Comparison of ENCODE assay signal across 8 cellular contexts in genomic region chr19:58474291-58474996, GRCh38. TPM values are rescaled to one million over a fixed set of nuclear protein-coding genes. Genes with fewer than 3 reads are reported as not detected.
DNase-seq lines count a peak whose midpoint lies in the region; ATAC-seq and TF ChIP-seq lines count a peak whose summit lies in the region.

No MANE protein-coding gene starts in this region.

- POLR2A ChIA-PET in naive thymus-derived CD8-positive, alpha-beta T cell (lab: Charles Lee), result interaction anchor here (1.1 to 2.4 kb wide), 4 partner anchors 8 to 88 kb away, joined by 3 to 6 read pairs (median 5); partner anchors contain the start of genes CHMP2A, ZNF324 and ZNF584

- H3K27ac ChIP-seq in BLaER1 treated with 17β-estradiol and CSF1 and Interleukin-3, amounts not matched to agents 10 nM and 100 nM, result peak overlapping the region in 10 of 11 experiments; percentile 75 to 87 (median 83); a peak in 15 of 22 replicates
- H3K27ac ChIP-seq in KMS-11 (no peak overlapping the region), esophagus squamous epithelium (no peak overlapping the region)

- no peaks in the 10 kb centered on the region for H3K27me3 Mint-ChIP-seq in naive thymus-derived CD8-positive, alpha-beta T cell

- H3K36me3 ChIP-seq in BLaER1 treated with 17β-estradiol and CSF1 and Interleukin-3, amounts not matched to agents 10 nM and 100 nM, result peaks cover 32 to 52% (median 40%) of the 10 kb centered on the region in 11 experiments
- H3K36me3 ChIP-seq in KMS-11 (ENCODE audit: insufficient read depth) (peaks cover 5% of the 10 kb centered on the region; the same call in 1 of the 2 replicates), esophagus squamous epithelium (peaks cover 18 to 64% (median 19%) of the 10 kb centered on the region in 3 donors)

- peak overlapping the region in 9 of 10 donors; percentile 77 to 100 (median 99) for H3K27ac Mint-ChIP-seq in naive thymus-derived CD8-positive, alpha-beta T cell

- H3K27me3 ChIP-seq in BLaER1 treated with 17β-estradiol and CSF1 and Interleukin-3, amounts not matched to agents 10 nM and 100 nM, result no peaks in the 10 kb centered on the region
- H3K27me3 ChIP-seq in KMS-11 (ENCODE audit: insufficient read depth, low read depth) (no peaks in the 10 kb centered on the region), esophagus squamous epithelium (no peaks in the 10 kb centered on the region)

- H3K4me3 Mint-ChIP-seq in naive thymus-derived CD8-positive, alpha-beta T cell, result peak overlapping the region in 9 of 10 donors; percentile 25 to 98 (median 64)

- H2AFZ ChIP-seq in KMS-11 (ENCODE audit: low read depth), result no peak overlapping the region

- H3K9me3 ChIP-seq in BLaER1 treated with 17β-estradiol and CSF1 and Interleukin-3, amounts not matched to agents 10 nM and 100 nM (replicated peaks in 1 of 11), result no peaks in the 10 kb centered on the region
- H3K9me3 ChIP-seq in esophagus squamous epithelium, result no peaks in the 10 kb centered on the region

- peak; percentile 86 for DNase-seq in astrocyte of the hippocampus (ENCODE audit: low read depth, low spot score)
- no peak for DNase-seq in naive thymus-derived CD8-positive, alpha-beta T cell
- no peak for DNase-seq in esophagus squamous epithelium (lab: John Stamatoyannopoulos, UW)
- no peak for DNase-seq in NK-92 (lab: John Stamatoyannopoulos, UW; ENCODE audit: unreplicated experiment)
- no peak for DNase-seq in NCI-H345 (lab: John Stamatoyannopoulos, UW)

- H3K4me1 Mint-ChIP-seq in naive thymus-derived CD8-positive, alpha-beta T cell, result peaks cover 7 to 22% (median 13%) of the 10 kb centered on the region in 4 donors

- TF ChIP-seq CTCF in KMS-11 (conservative IDR thresholded peaks at IDR 0.05; ENCODE audit: low read depth, low read length) (no peak), esophagus squamous epithelium (IDR thresholded peaks at IDR 0.05) (no peak)

- intact Hi-C loops in esophagus squamous epithelium (cut with DNase I), result no loop called here

- peak overlapping the region; percentile 56 to 73 (median 67); a peak in 19 of 20 replicates for H3K4me3 ChIP-seq in BLaER1 treated with 17β-estradiol and CSF1 and Interleukin-3, amounts not matched to agents 10 nM and 100 nM
- H3K4me3 ChIP-seq in KMS-11 (IDR thresholded peaks at IDR 0.05; ENCODE audit: insufficient read depth, low read depth, low read length) (no peak overlapping the region), esophagus squamous epithelium (no peak overlapping the region)

- no peaks in the 10 kb centered on the region for H3K79me2 ChIP-seq in KMS-11 (ENCODE audit: insufficient read depth, low read depth)

- WGBS in esophagus squamous epithelium, 2 donors, result 80 to 89% methylated on average over 12 of the region's 12 CpGs

- H3K4me1 ChIP-seq in BLaER1 treated with 17β-estradiol and CSF1 and Interleukin-3, amounts not matched to agents 10 nM and 100 nM, result peaks cover 34 to 47% (median 41%) of the 10 kb centered on the region in 10 experiments
- H3K4me1 ChIP-seq in KMS-11 (ENCODE audit: low read depth, poor library complexity, severe bottlenecking) (peaks cover 16% of the 10 kb centered on the region), esophagus squamous epithelium (peaks cover 7 to 29% (median 18%) of the 10 kb centered on the region in 3 donors)

- no peak for TF ChIP-seq POLR2A in esophagus squamous epithelium (IDR thresholded peaks at IDR 0.05)

- peak overlapping the region; percentile 74 to 90 (median 83); a peak in 21 of 22 replicates for H3K9ac ChIP-seq in BLaER1 treated with 17β-estradiol and CSF1 and Interleukin-3, amounts not matched to agents 10 nM and 100 nM
- no peak overlapping the region for H3K9ac ChIP-seq in KMS-11

- no peaks in the 10 kb centered on the region for H3K9me3 Mint-ChIP-seq in naive thymus-derived CD8-positive, alpha-beta T cell

- H3K4me2 ChIP-seq in BLaER1 treated with 17β-estradiol and CSF1 and Interleukin-3, amounts not matched to agents 10 nM and 100 nM, result peak overlapping the region; percentile 89 to 98 (median 95)
- H3K4me2 ChIP-seq in KMS-11, result peak overlapping the region; percentile 76

- peaks cover 0 to 45% (median 24%) of the 10 kb centered on the region in 11 experiments; a peak in 15 of 22 replicates for H4K20me1 ChIP-seq in BLaER1 treated with 17β-estradiol and CSF1 and Interleukin-3, amounts not matched to agents 10 nM and 100 nM
- no peaks in the 10 kb centered on the region for H4K20me1 ChIP-seq in KMS-11 (ENCODE audit: insufficient read depth)

- peaks cover 0 to 27% (median 3%) of the 10 kb centered on the region in 3 donors for H3K36me3 Mint-ChIP-seq in naive thymus-derived CD8-positive, alpha-beta T cell

- ATAC-seq in naive thymus-derived CD8-positive, alpha-beta T cell, result no peak
- no peak for ATAC-seq in GM21390 (IDR thresholded peaks at IDR 0.05; ENCODE audit: unreplicated experiment)

RNA-seq across cellular contexts. Expression of gene ZNF446, which starts 1.7 kb away (rescaled TPM):
- total RNA-seq in naive thymus-derived CD8-positive, alpha-beta T cell, result 10 to 100 TPM; 18.7 to 20.4 TPM
- polyA plus RNA-seq in naive thymus-derived CD8-positive, alpha-beta T cell, result 1 to 10 TPM; 1.6 to 2.7 (median 2.4) TPM
- total RNA-seq in esophagus squamous epithelium, result 10 to 100 TPM in 3 of 4 donors, 1 to 10 TPM in 1; 6.0 to 13.3 (median 12.1) TPM

RNA-seq across cellular contexts. Expression of gene ZNF324, which starts 7.6 kb away (rescaled TPM):
- 10 to 100 TPM; 24.8 to 28.0 TPM for total RNA-seq in naive thymus-derived CD8-positive, alpha-beta T cell
- 10 to 100 TPM in 2 of 3 donors, 1 to 10 TPM in 1; 8.3 to 16.2 (median 12.8) TPM for polyA plus RNA-seq in naive thymus-derived CD8-positive, alpha-beta T cell
- total RNA-seq in esophagus squamous epithelium, result 10 to 100 TPM; 13.5 to 25.4 (median 20.2) TPM

RNA-seq across cellular contexts. Expression of gene ZNF324B, which starts 23.0 kb away (rescaled TPM):
- total RNA-seq in naive thymus-derived CD8-positive, alpha-beta T cell, result 10 to 100 TPM; 11.4 to 12.9 TPM
- 1 to 10 TPM; 1.4 to 2.6 (median 1.8) TPM for polyA plus RNA-seq in naive thymus-derived CD8-positive, alpha-beta T cell
- 10 to 100 TPM in 1 of 4 donors, 1 to 10 TPM in 3; 6.5 to 10.1 (median 8.0) TPM for total RNA-seq in esophagus squamous epithelium

RNA-seq across cellular contexts. Expression of gene ZNF132, which starts 34.5 kb away (rescaled TPM):
- 10 to 100 TPM in 1 of 2 experiments, 1 to 10 TPM in 1; 10.0 to 10.6 TPM for total RNA-seq in naive thymus-derived CD8-positive, alpha-beta T cell
- polyA plus RNA-seq in naive thymus-derived CD8-positive, alpha-beta T cell, result 1 to 10 TPM; 1.0 to 3.1 (median 2.0) TPM
- total RNA-seq in esophagus squamous epithelium, result 1 to 10 TPM; 2.0 to 5.3 (median 2.4) TPM

RNA-seq across cellular contexts. Expression of gene SLC27A5, which starts 37.3 kb away (rescaled TPM):
- 10 to 100 TPM; 16.6 to 19.9 TPM for total RNA-seq in naive thymus-derived CD8-positive, alpha-beta T cell
- 10 to 100 TPM; 24.5 to 39.2 (median 31.1) TPM for polyA plus RNA-seq in naive thymus-derived CD8-positive, alpha-beta T cell
- total RNA-seq in esophagus squamous epithelium, result 1 to 10 TPM; 1.9 to 5.3 (median 2.6) TPM

Comparison
In these comparisons a context has a peak if more than half of its experiments do, and no peak if none do; other contexts are left out.
1. H3K27ac ChIP-seq: peak in BLaER1 treated with 17β-estradiol and CSF1 and Interleukin-3, amounts not matched to agents 10 nM and 100 nM (10 of 11); none in KMS-11 (single experiment) and esophagus squamous epithelium (0 of 4).
2. H3K4me3 ChIP-seq: peak in BLaER1 treated with 17β-estradiol and CSF1 and Interleukin-3, amounts not matched to agents 10 nM and 100 nM (10 of 10); none in KMS-11 (single experiment) and esophagus squamous epithelium (0 of 4).